1 cellular context compared by ENCODE assay signal in genomic region chr1:174815474-174815908, GRCh38.
TF ChIP-seq lines count a peak whose summit lies in the region.

No MANE protein-coding gene starts in this region.

TF ChIP-seq in HepG2, 621 proteins besides CTCF, POLR2A, EP300 and RAD21 (continued from another document):
- TF ChIP-seq ZBTB39 (CRISPR knock-in tag; IDR thresholded peaks at IDR 0.05) (no peak), ZMYM3 (CRISPR knock-in tag; IDR thresholded peaks at IDR 0.05) (no peak), RARG (CRISPR knock-in tag; IDR thresholded peaks at IDR 0.05; ENCODE audit: low read depth) (no peak)
